In the genomic region with DNA sequence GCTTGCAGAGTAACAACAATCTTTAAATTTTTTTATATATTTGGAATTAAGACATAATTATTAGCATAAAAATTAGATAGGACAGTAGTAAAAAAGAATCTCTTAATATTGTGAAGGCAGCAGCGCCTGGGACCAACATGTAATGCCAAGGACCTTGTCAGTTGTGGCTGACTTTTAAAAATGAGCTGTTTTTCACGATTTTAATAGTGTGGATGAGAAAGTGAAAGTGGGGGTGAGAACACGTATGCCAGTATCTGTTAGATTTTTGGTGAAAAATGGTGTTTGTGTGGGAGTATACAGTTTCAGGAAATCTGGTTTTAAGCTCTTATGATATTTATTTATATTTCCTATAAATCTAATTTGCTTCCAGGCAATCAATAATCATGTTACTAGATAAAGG, we compare ENCODE assay signal across 9 cellular contexts.
A peak's percentile ranks its signal among the peaks of the same experiment; 100 is the strongest.
DNase-seq lines count a peak whose midpoint lies in the region; ATAC-seq and FAIRE-seq lines count a peak whose summit lies in the region.
"Had no signal": no experiment of that assay in that cellular context is flagged by ENCODE, and none has a peak within 500 bp of the region (broad histone marks: within the 10 kb centered on the region; RNA-seq: fewer than 3 reads in every experiment).

No MANE protein-coding gene starts in this region.

- H2BK120ac ChIP-seq in trophoblast cell (ENCODE audit: insufficient read depth, low read length, poor library complexity): no peak overlapping the region

- DNase-seq in NCI-H69 (lab: John Stamatoyannopoulos, UW): peak; percentile 5
- DNase-seq in small intestine: no peak
- no peak for DNase-seq in NCI-H2081 (lab: John Stamatoyannopoulos, UW)
- no peak for DNase-seq in HPDE6-E6E7 (ENCODE audit: extremely low spot score)
- no peak for DNase-seq in effector CD4-positive, alpha-beta T cell
- no peak for DNase-seq in trophoblast cell
- DNase-seq: stimulated activated CD4-positive, alpha-beta T cell treated with anti-CD3 and anti-CD28 coated beads, Interleukin-2, amount 100 ng/mL, for 48 hours had no signal

- no peak overlapping the region for H2AFZ ChIP-seq in trophoblast cell (ENCODE audit: insufficient read depth, low read length, poor library complexity)

- H3K9me3 ChIP-seq in esophagus (ENCODE audit: control insufficient read depth in 2 of 2, insufficient read depth in 1 of 2, low read depth in 1 of 2, low read length in 1 of 2) (no peaks in the 10 kb centered on the region), small intestine (ENCODE audit: control insufficient read depth, low read depth) (no peaks in the 10 kb centered on the region), trophoblast cell (ENCODE audit: insufficient read depth, low read depth, low read length) (no peaks in the 10 kb centered on the region)

- H4K91ac ChIP-seq in trophoblast cell (ENCODE audit: low read depth, low read length): no peak overlapping the region

- no peaks in the 10 kb centered on the region for H3K79me1 ChIP-seq in trophoblast cell (ENCODE audit: low read length)

- H3K18ac ChIP-seq in trophoblast cell (ENCODE audit: low read length): no peak overlapping the region

- ATAC-seq in GM18909 (IDR thresholded peaks at IDR 0.05; ENCODE audit: poor library complexity, unreplicated experiment): peak; percentile 33

- no peaks in the 10 kb centered on the region for H3K79me2 ChIP-seq in trophoblast cell (ENCODE audit: control insufficient read depth, insufficient read depth, low read length, poor library complexity)

- H3K36me3 ChIP-seq in esophagus (ENCODE audit: control insufficient read depth in 2 of 2, insufficient read depth in 2 of 2, low read length in 1 of 2) (no peaks in the 10 kb centered on the region), small intestine (ENCODE audit: control insufficient read depth in 2 of 2, insufficient read depth in 2 of 2, low read length in 2 of 2) (no peaks in the 10 kb centered on the region), trophoblast cell (ENCODE audit: control insufficient read depth in 1 of 2, insufficient read depth in 2 of 2, low read length in 2 of 2) (no peaks in the 10 kb centered on the region)

- no peaks in the 10 kb centered on the region for H3K4me1 ChIP-seq in esophagus (ENCODE audit: control insufficient read depth in 2 of 2, insufficient read depth in 2 of 2, low read length in 1 of 2)
- H3K4me1 ChIP-seq in small intestine (ENCODE audit: control insufficient read depth in 2 of 2, insufficient read depth in 1 of 2, low read depth in 1 of 2, low read length in 1 of 2): no peaks in the 10 kb centered on the region
- no peaks in the 10 kb centered on the region for H3K4me1 ChIP-seq in trophoblast cell (ENCODE audit: control insufficient read depth in 1 of 2, insufficient read depth in 2 of 2, low read length in 2 of 2)

- no peak overlapping the region for H2AK5ac ChIP-seq in trophoblast cell (ENCODE audit: low read length)

- peak overlapping the region; percentile 19 to 70 for H3K4me3 ChIP-seq in esophagus (ENCODE audit: low read depth in 1 of 2, low read length in 2 of 2)
- peak overlapping the region; percentile 19 to 67 for H3K4me3 ChIP-seq in small intestine (ENCODE audit: low read depth in 1 of 2, low read length in 2 of 2)
- no peak overlapping the region for H3K4me3 ChIP-seq in trophoblast cell (ENCODE audit: low read depth, low read length)

- no peak for FAIRE-seq in small intestine (lab: Jason Lieb, UNC)

- H3K23ac ChIP-seq in trophoblast cell (ENCODE audit: low read length): no peak overlapping the region

- no peak overlapping the region for H2BK12ac ChIP-seq in trophoblast cell (ENCODE audit: low read length)

- H3K27me3 ChIP-seq in esophagus (ENCODE audit: control insufficient read depth in 1 of 2, insufficient read depth in 2 of 2, low read length in 2 of 2): no peaks in the 10 kb centered on the region
- H3K27me3 ChIP-seq in small intestine (ENCODE audit: control insufficient read depth in 2 of 2, insufficient read depth in 2 of 2, low read length in 2 of 2): no peaks in the 10 kb centered on the region
- H3K27me3 ChIP-seq in trophoblast cell (ENCODE audit: insufficient read depth, low read length): no peaks in the 10 kb centered on the region

- 16 to 19% methylated on average over 3 of the region's 3 CpGs for WGBS in esophagus, 2 donors
- WGBS in small intestine, 3 donors: 5 to 21% (median 10%) methylated on average over 3 of the region's 3 CpGs
- whole genome bisulfite sequencing in trophoblast cell (ENCODE audit: extremely low coverage, insufficient coverage, insufficient read length): no CpG with 5 or more reads among the region's 3 CpGs

- no peak overlapping the region for H4K8ac ChIP-seq in trophoblast cell (ENCODE audit: low read depth, low read length)

- no peak overlapping the region for H3K9ac ChIP-seq in trophoblast cell (ENCODE audit: low read length)

- H3K27ac ChIP-seq in esophagus (ENCODE audit: low read depth in 2 of 2, low read length in 1 of 2) (peak overlapping the region; percentile 74 to 85), small intestine (ENCODE audit: low read depth in 1 of 2, low read length in 1 of 2) (peak overlapping the region; percentile 82 to 88), trophoblast cell (ENCODE audit: low read depth, low read length) (no peak overlapping the region)

- H3K4ac ChIP-seq in trophoblast cell (ENCODE audit: low read depth, low read length): no peak overlapping the region

- no peak overlapping the region for H3K4me2 ChIP-seq in trophoblast cell (ENCODE audit: low read length)

- H2BK5ac ChIP-seq in trophoblast cell (ENCODE audit: low read depth, low read length, poor library complexity): no peak overlapping the region

- no peak overlapping the region for H4K12ac ChIP-seq in trophoblast cell (ENCODE audit: low read depth, low read length)

- no peak overlapping the region for H3K14ac ChIP-seq in trophoblast cell (ENCODE audit: low read length)
